Comparison of ENCODE assay signal across 22 cellular contexts in the genomic region with DNA sequence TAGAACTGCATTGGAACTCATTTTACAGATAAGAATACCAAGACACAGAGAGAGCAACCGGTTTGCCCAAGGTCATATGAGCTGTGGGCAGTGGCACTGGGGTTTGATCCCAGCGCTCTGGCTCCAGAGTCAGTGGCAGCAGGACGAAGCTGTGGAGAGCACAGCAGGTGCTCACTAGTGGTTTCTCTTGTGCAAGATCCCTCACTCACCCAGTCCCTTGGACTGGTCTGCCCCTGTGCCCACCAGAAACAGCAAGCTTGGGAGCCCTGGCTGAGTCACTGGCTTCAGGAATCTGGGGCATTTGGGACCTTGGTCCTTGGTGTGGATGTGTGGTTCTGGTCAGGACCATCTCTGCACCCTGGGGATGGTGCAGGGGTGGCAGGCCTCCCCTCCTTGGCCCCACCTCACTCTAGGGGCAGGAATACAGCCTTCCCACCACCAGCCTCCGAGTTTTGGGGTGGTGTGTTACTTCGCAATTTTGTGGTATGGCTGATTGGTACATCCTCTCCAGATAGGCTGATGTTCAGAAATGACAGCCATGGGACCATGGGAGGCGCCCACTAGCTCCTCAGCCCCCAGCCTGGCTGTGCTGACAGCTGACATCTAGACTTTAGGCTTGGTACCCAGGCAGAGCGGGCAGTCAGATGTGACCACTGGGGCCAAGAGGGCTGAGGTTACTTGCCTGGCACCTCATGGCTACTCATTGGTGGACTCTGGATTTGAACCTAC.
"Had no signal": no experiment of that assay in that cellular context is flagged by ENCODE, and none has a peak within 500 bp of the region (broad histone marks: within the 10 kb centered on the region; RNA-seq: fewer than 3 reads in every experiment).

No MANE protein-coding gene starts in this region.

- H3K9ac ChIP-seq: parathyroid adenoma had no signal

- H3K9me3 ChIP-seq: breast epithelium, heart right ventricle, left ventricle myocardium inferior, right atrium auricular region, thoracic aorta, uterus had no signal

- H3K27ac ChIP-seq: breast epithelium, heart right ventricle, left ventricle myocardium inferior, parathyroid adenoma, right atrium auricular region, thoracic aorta, uterus had no signal

- H3K79me2 ChIP-seq: parathyroid adenoma had no signal

- H2AFZ ChIP-seq: parathyroid adenoma had no signal

- ATAC-seq: activated CD4-positive, alpha-beta T cell treated with anti-CD3 and anti-CD28 coated beads for 36 hours; activated CD8-positive, alpha-beta memory T cell treated with anti-CD3 and anti-CD28 coated beads, Interleukin-2, amount 10 ng/mL, durations not matched to agents 7 days and 5 days; activated CD8-positive, alpha-beta T cell treated with anti-CD3 and anti-CD28 coated beads, Interleukin-2, amount 10 ng/mL, durations not matched to agents 7 days and 5 days; activated naive CD4-positive, alpha-beta T cell treated with anti-CD3 and anti-CD28 coated beads, Interleukin-2, amount 50 U/mL, for 72 hours; activated T-cell treated with anti-CD3 and anti-CD28 coated beads, Interleukin-2, amount 50 U/mL, for 72 hours; naive thymus-derived CD4-positive, alpha-beta T cell had no signal

- H3K4me3 ChIP-seq: breast epithelium, heart right ventricle, left ventricle myocardium inferior, right atrium auricular region, thoracic aorta, uterus had no signal

- H3K36me3 ChIP-seq: breast epithelium, heart right ventricle, left ventricle myocardium inferior, right atrium auricular region, thoracic aorta, uterus had no signal

- DNase-seq: activated CD4-positive, alpha-beta T cell treated with anti-CD3 and anti-CD28 coated beads for 36 hours; activated CD4-positive, CD25-positive, alpha-beta regulatory T cell; activated CD8-positive, alpha-beta memory T cell treated with anti-CD3 and anti-CD28 coated beads, Interleukin-2, amount 10 ng/mL, durations not matched to agents 7 days and 5 days; activated CD8-positive, alpha-beta T cell treated with anti-CD3 and anti-CD28 coated beads, Interleukin-2, amount 10 ng/mL, durations not matched to agents 7 days and 5 days; activated naive CD4-positive, alpha-beta T cell; activated T-cell treated with anti-CD3 and anti-CD28 coated beads, Interleukin-2, amount 50 U/mL, for 72 hours; central memory CD4-positive, alpha-beta T cell; heart right ventricle; left ventricle myocardium inferior; naive thymus-derived CD4-positive, alpha-beta T cell; nucleus accumbens; stimulated activated CD4-positive, alpha-beta T cell treated with anti-CD3 and anti-CD28 coated beads, Interleukin-2, amount 100 ng/mL, for 48 hours; stimulated activated naive CD4-positive, alpha-beta T cell treated with Interleukin-2 at 50 U/mL for 16 hours; T-helper 1 cell; uterus had no signal

- H3K4me1 ChIP-seq: breast epithelium, left ventricle myocardium inferior, parathyroid adenoma, right atrium auricular region, uterus had no signal

- H3K27me3 ChIP-seq: right atrium auricular region, uterus had no signal

- FAIRE-seq: endothelial cell of umbilical vein, islet of Langerhans had no signal
